In the genomic region with DNA sequence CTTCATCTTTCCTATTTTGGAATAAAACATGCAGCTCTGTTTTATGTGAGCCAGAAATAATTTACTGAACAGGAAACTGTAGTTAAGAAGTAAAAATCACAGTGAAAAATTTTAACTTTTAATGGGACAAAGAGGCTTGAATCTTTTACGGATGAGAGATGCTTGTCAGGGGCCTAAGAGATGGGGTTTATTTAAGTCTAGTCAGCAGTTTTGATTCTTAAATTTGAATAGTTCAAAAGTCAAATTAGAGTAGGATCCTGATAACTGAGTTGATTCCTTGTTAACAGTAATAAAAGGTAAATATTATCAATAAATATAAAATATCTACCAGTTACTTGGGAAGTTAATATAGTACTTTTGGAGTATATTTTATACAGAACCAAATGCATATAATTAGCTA, we compare ENCODE assay signal across 2 cellular contexts.
TF ChIP-seq lines count a peak whose summit lies in the region.

No MANE protein-coding gene starts in this region.

TF ChIP-seq in HepG2, 621 proteins besides CTCF, POLR2A, EP300 and RAD21:
- TF ChIP-seq MAFF (IDR thresholded peaks at IDR 0.05; ENCODE audit: low read depth, low read length) (peak; percentile 96), ZNF333 (CRISPR knock-in tag; IDR thresholded peaks at IDR 0.05; ENCODE audit: borderline replicate concordance) (no peak), MAFK (conservative IDR thresholded peaks at IDR 0.05 in 1 of 2, IDR thresholded peaks at IDR 0.05 in 1 of 2; ENCODE audit: low read length in 2 of 2) (peak; percentile 89 to 97)

TF ChIP-seq in IMR-90, 13 proteins besides CTCF, POLR2A, EP300 and RAD21:
- TF ChIP-seq MAFK (IDR thresholded peaks at IDR 0.05; ENCODE audit: low read depth, low read length), result peak; percentile 98
- no peak for TF ChIP-seq MAZ (IDR thresholded peaks at IDR 0.05; ENCODE audit: borderline replicate concordance, low read depth, low read length)
